ENCODE assay signal across 19 cellular contexts in the genomic region with DNA sequence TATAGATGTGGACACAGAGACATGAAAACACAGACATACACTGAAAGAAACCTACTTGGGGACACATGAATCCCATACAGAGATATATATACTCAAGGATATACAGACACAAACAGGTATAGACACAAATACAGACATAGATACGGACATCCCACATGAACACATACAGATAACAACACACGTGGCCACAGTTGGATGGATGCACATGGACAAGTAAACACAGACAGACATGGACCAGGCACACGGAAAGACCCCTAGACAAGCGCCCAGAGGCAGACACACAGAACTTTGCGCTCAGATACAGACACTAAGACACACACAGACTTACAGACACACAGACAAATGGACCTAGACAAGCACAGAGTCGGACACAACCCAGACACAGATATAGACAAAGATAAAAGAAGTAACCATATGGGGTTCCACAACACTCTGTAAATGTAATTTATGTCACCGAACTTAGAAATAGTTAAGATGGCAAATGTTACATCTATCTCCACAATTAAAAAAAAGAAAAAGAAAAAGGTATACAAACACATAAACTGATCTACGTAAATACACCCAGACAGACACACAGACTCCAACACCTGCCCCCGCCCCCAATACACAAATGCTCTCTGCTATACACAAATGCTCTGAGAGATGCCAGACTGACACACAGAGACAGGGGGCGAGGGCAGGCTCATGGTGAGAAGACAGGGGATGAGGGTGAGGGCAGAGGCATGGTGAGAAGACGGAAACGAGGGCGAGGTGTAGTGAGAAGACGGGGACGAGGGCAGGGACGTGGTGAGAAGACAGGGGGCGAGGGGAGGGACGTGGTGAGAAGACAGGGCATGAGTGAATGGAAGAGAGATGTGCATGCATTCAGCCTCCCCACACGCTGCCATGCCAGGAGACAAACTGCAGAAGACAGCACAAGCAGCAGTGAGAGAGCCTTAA.
DNase-seq lines count a peak whose midpoint lies in the region; ATAC-seq and TF ChIP-seq lines count a peak whose summit lies in the region.
"Had no signal": no experiment of that assay in that cellular context is flagged by ENCODE, and none has a peak within 500 bp of the region (broad histone marks: within the 10 kb centered on the region; RNA-seq: fewer than 3 reads in every experiment).

No MANE protein-coding gene starts in this region.

- no peak overlapping the region for H3K4me3 Mint-ChIP-seq in T-helper 1 cell treated with Interleukin-12 subunit alpha and Interleukin-12 subunit beta and Interleukin-4 antibody, amounts not matched to agents 30 μg/mL and 1 μg/mL, for 36 hours
- peak overlapping the region in 1 of 2 donors; percentile 51 for H3K4me3 Mint-ChIP-seq in effector memory CD8-positive, alpha-beta T cell
- H3K4me3 Mint-ChIP-seq in nephron, result no peak overlapping the region
- H3K4me3 Mint-ChIP-seq in activated CD8-positive, alpha-beta memory T cell treated with anti-CD3 and anti-CD28 coated beads, Interleukin-2, amount 10 ng/mL, durations not matched to agents 7 days and 5 days, result no peak overlapping the region

- no peak for ATAC-seq in effector memory CD8-positive, alpha-beta T cell (replicated peaks)
- no peak for ATAC-seq in GM21390 (IDR thresholded peaks at IDR 0.05; ENCODE audit: unreplicated experiment)
- ATAC-seq in activated CD8-positive, alpha-beta memory T cell treated with anti-CD3 and anti-CD28 coated beads, Interleukin-2, amount 10 ng/mL, durations not matched to agents 7 days and 5 days, result no peak
- ATAC-seq: Right ventricle myocardium inferior had no signal

- DNase-seq in T-helper 1 cell, result no peak
- peak; percentile 61 for DNase-seq in SK-N-DZ (ENCODE audit: low spot score)
- peak in 1 of 3 experiments; percentile 5 for DNase-seq in effector memory CD8-positive, alpha-beta T cell
- DNase-seq in NCI-H2107 treated with DMSO at 0.1 percent for 48 hours (lab: John Stamatoyannopoulos, UW; ENCODE audit: unreplicated experiment), result no peak
- no peak for DNase-seq in activated CD8-positive, alpha-beta memory T cell treated with anti-CD3 and anti-CD28 coated beads, Interleukin-2, amount 10 ng/mL, durations not matched to agents 7 days and 5 days
- DNase-seq: BE2C; CD8-positive, alpha-beta memory T cell; DMS79; GM23248; HCEC 1CT; MG63; NCI-H1092; NCI-H146; NCI-H2081; NCI-H510A treated with DMSO at 0.1 percent for 48 hours had no signal

- no peak for TF ChIP-seq CTCF in nephron (IDR thresholded peaks at IDR 0.05; ENCODE audit: unreplicated experiment in 3 of 3)

- no peaks in the 10 kb centered on the region for H3K27me3 Mint-ChIP-seq in T-helper 1 cell treated with Interleukin-12 subunit alpha and Interleukin-12 subunit beta and Interleukin-4 antibody, amounts not matched to agents 30 μg/mL and 1 μg/mL, for 36 hours (ENCODE audit: low read depth)
- no peaks in the 10 kb centered on the region for H3K27me3 Mint-ChIP-seq in effector memory CD8-positive, alpha-beta T cell
- H3K27me3 Mint-ChIP-seq in nephron (ENCODE audit: low read depth), result no peaks in the 10 kb centered on the region
- H3K27me3 Mint-ChIP-seq in activated CD8-positive, alpha-beta memory T cell treated with anti-CD3 and anti-CD28 coated beads, Interleukin-2, amount 10 ng/mL, durations not matched to agents 7 days and 5 days, result no peaks in the 10 kb centered on the region
- H3K27me3 Mint-ChIP-seq: CD8-positive, alpha-beta memory T cell had no signal

- peak overlapping the region; percentile 16 for H3K27ac Mint-ChIP-seq in T-helper 1 cell treated with Interleukin-12 subunit alpha and Interleukin-12 subunit beta and Interleukin-4 antibody, amounts not matched to agents 30 μg/mL and 1 μg/mL, for 36 hours
- H3K27ac Mint-ChIP-seq in effector memory CD8-positive, alpha-beta T cell, result peak overlapping the region; percentile 1 to 54
- peak overlapping the region; percentile 57 to 75 (median 71) for H3K27ac Mint-ChIP-seq in nephron
- H3K27ac Mint-ChIP-seq in activated CD8-positive, alpha-beta memory T cell treated with anti-CD3 and anti-CD28 coated beads, Interleukin-2, amount 10 ng/mL, durations not matched to agents 7 days and 5 days, result no peak overlapping the region

- H3K36me3 Mint-ChIP-seq in T-helper 1 cell treated with Interleukin-12 subunit alpha and Interleukin-12 subunit beta and Interleukin-4 antibody, amounts not matched to agents 30 μg/mL and 1 μg/mL, for 36 hours (ENCODE audit: low read depth), result peaks cover 54% of the 10 kb centered on the region
- peaks cover 30% of the 10 kb centered on the region for H3K36me3 Mint-ChIP-seq in effector memory CD8-positive, alpha-beta T cell (ENCODE audit: insufficient read depth)
- H3K36me3 Mint-ChIP-seq in nephron (ENCODE audit: low read depth), result peaks cover 68% of the 10 kb centered on the region
- peaks cover 21% of the 10 kb centered on the region for H3K36me3 Mint-ChIP-seq in activated CD8-positive, alpha-beta memory T cell treated with anti-CD3 and anti-CD28 coated beads, Interleukin-2, amount 10 ng/mL, durations not matched to agents 7 days and 5 days

- CTCF ChIA-PET in activated CD8-positive, alpha-beta memory T cell treated with anti-CD3 and anti-CD28 coated beads, Interleukin-2, amount 10 ng/mL, durations not matched to agents 7 days and 5 days (lab: Charles Lee), result no interaction called here

- H3K4me1 Mint-ChIP-seq in T-helper 1 cell treated with Interleukin-12 subunit alpha and Interleukin-12 subunit beta and Interleukin-4 antibody, amounts not matched to agents 30 μg/mL and 1 μg/mL, for 36 hours (ENCODE audit: low read depth), result peaks cover 41% of the 10 kb centered on the region
- peaks cover 9 to 42% of the 10 kb centered on the region in 2 donors for H3K4me1 Mint-ChIP-seq in effector memory CD8-positive, alpha-beta T cell (ENCODE audit: low read depth in 2 of 2)
- peaks cover 60% of the 10 kb centered on the region for H3K4me1 Mint-ChIP-seq in nephron
- H3K4me1 Mint-ChIP-seq in activated CD8-positive, alpha-beta memory T cell treated with anti-CD3 and anti-CD28 coated beads, Interleukin-2, amount 10 ng/mL, durations not matched to agents 7 days and 5 days, result peaks cover 15% of the 10 kb centered on the region

- H3K9me3 Mint-ChIP-seq in T-helper 1 cell treated with Interleukin-12 subunit alpha and Interleukin-12 subunit beta and Interleukin-4 antibody, amounts not matched to agents 30 μg/mL and 1 μg/mL, for 36 hours, result no peaks in the 10 kb centered on the region
- H3K9me3 Mint-ChIP-seq in effector memory CD8-positive, alpha-beta T cell, result no peaks in the 10 kb centered on the region
- H3K9me3 Mint-ChIP-seq in nephron, result no peaks in the 10 kb centered on the region
- no peaks in the 10 kb centered on the region for H3K9me3 Mint-ChIP-seq in activated CD8-positive, alpha-beta memory T cell treated with anti-CD3 and anti-CD28 coated beads, Interleukin-2, amount 10 ng/mL, durations not matched to agents 7 days and 5 days (ENCODE audit: low read depth)
- H3K9me3 Mint-ChIP-seq: CD8-positive, alpha-beta memory T cell had no signal
